In genomic region chr16:14475370-14476139, GRCh38 we compare ENCODE assay signal across 1 cellular context.
TF ChIP-seq lines count a peak whose summit lies in the region.

No MANE protein-coding gene starts in this region.

TF ChIP-seq in HepG2, 621 proteins besides CTCF, POLR2A, EP300 and RAD21 (continued from another document and continues in another):
- no peak for TF ChIP-seq MLXIP (CRISPR knock-in tag; IDR thresholded peaks at IDR 0.05; ENCODE audit: borderline replicate concordance)
- TF ChIP-seq ZNF275 (CRISPR knock-in tag; IDR thresholded peaks at IDR 0.05; ENCODE audit: borderline replicate concordance), result no peak
- no peak for TF ChIP-seq RAD51 (IDR thresholded peaks at IDR 0.05; ENCODE audit: borderline replicate concordance)
- TF ChIP-seq ZNF83 (CRISPR knock-in tag; IDR thresholded peaks at IDR 0.05; ENCODE audit: borderline replicate concordance), result no peak
- no peak for TF ChIP-seq BORCS8-MEF2B (CRISPR knock-in tag; IDR thresholded peaks at IDR 0.05)
- no peak for TF ChIP-seq SIX4 (CRISPR knock-in tag; IDR thresholded peaks at IDR 0.05)
- no peak for TF ChIP-seq BCLAF1 (IDR thresholded peaks at IDR 0.05)
- TF ChIP-seq ZNF510 (CRISPR knock-in tag; IDR thresholded peaks at IDR 0.05; ENCODE audit: low read depth), result no peak
- TF ChIP-seq SRSF9 (IDR thresholded peaks at IDR 0.05; ENCODE audit: borderline replicate concordance, insufficient read depth, low read depth, low read length, poor library complexity, severe bottlenecking), result no peak
- no peak for TF ChIP-seq NFRKB (IDR thresholded peaks at IDR 0.05)
- TF ChIP-seq ZNF446 (CRISPR knock-in tag; IDR thresholded peaks at IDR 0.05), result no peak
- TF ChIP-seq ZNF512 (CRISPR knock-in tag; IDR thresholded peaks at IDR 0.05), result no peak
- TF ChIP-seq LBX2 (CRISPR knock-in tag; IDR thresholded peaks at IDR 0.05; ENCODE audit: borderline replicate concordance), result no peak
- no peak for TF ChIP-seq LRRFIP1 (CRISPR knock-in tag; conservative IDR thresholded peaks at IDR 0.05)
- no peak for TF ChIP-seq ZNF281 (CRISPR knock-in tag; IDR thresholded peaks at IDR 0.05; ENCODE audit: borderline replicate concordance)
- no peak for TF ChIP-seq TCF7L2 (IDR thresholded peaks at IDR 0.05; ENCODE audit: low read depth, low read length)
- no peak for TF ChIP-seq MAFG (CRISPR knock-in tag; IDR thresholded peaks at IDR 0.05)
- no peak for TF ChIP-seq SYNCRIP (IDR thresholded peaks at IDR 0.05; ENCODE audit: insufficient read depth, low read depth, low read length)
- peak; percentile 79; the same call in 1 of the 2 replicates for TF ChIP-seq CHD4 (IDR thresholded peaks at IDR 0.05; ENCODE audit: borderline replicate concordance, low read length)
- TF ChIP-seq PAWR (CRISPR knock-in tag; IDR thresholded peaks at IDR 0.05; ENCODE audit: borderline replicate concordance), result no peak
- TF ChIP-seq FOXA3 (CRISPR knock-in tag; IDR thresholded peaks at IDR 0.05), result peak; percentile 89
- TF ChIP-seq ZNF644 (CRISPR knock-in tag; IDR thresholded peaks at IDR 0.05; ENCODE audit: low read depth), result peak; percentile 53; the same call in 1 of the 2 replicates
- no peak for TF ChIP-seq FLYWCH1 (CRISPR knock-in tag; IDR thresholded peaks at IDR 0.05)
- TF ChIP-seq CENPX (CRISPR knock-in tag; IDR thresholded peaks at IDR 0.05), result no peak
- peak; percentile 60; the same call in 1 of the 2 replicates for TF ChIP-seq ZMYM3 (CRISPR knock-in tag; IDR thresholded peaks at IDR 0.05)
- peak; percentile 22 for TF ChIP-seq TEAD3 (CRISPR knock-in tag; optimal IDR thresholded peaks at IDR 0.05; ENCODE audit: borderline replicate concordance)
- no peak for TF ChIP-seq ZNF367 (CRISPR knock-in tag; IDR thresholded peaks at IDR 0.05; ENCODE audit: borderline replicate concordance)
- peak; percentile 39; the same call in 1 of the 2 replicates for TF ChIP-seq GATAD1 (CRISPR knock-in tag; IDR thresholded peaks at IDR 0.05)
- TF ChIP-seq TBX2 (CRISPR knock-in tag; IDR thresholded peaks at IDR 0.05; ENCODE audit: borderline replicate concordance), result peak; percentile 20; the same call in 1 of the 2 replicates
- no peak for TF ChIP-seq TAF1 (CRISPR knock-in tag; IDR thresholded peaks at IDR 0.05)
- no peak for TF ChIP-seq ZFP41 (CRISPR knock-in tag; IDR thresholded peaks at IDR 0.05; ENCODE audit: borderline replicate concordance)
- TF ChIP-seq ZNF543 (CRISPR knock-in tag; IDR thresholded peaks at IDR 0.05), result no peak
- TF ChIP-seq HBP1 (CRISPR knock-in tag; IDR thresholded peaks at IDR 0.05; ENCODE audit: low read depth), result 0 out of 2 replicates have a peak, but pooled peaks have one; percentile 39
- TF ChIP-seq TGIF2 (CRISPR knock-in tag; IDR thresholded peaks at IDR 0.05), result no peak
- TF ChIP-seq AHR (CRISPR knock-in tag; IDR thresholded peaks at IDR 0.05), result no peak
- TF ChIP-seq AFF4 (CRISPR knock-in tag; IDR thresholded peaks at IDR 0.05), result no peak
- no peak for TF ChIP-seq SUZ12 (IDR thresholded peaks at IDR 0.05; ENCODE audit: low read depth, low read length)
- TF ChIP-seq THAP11 (CRISPR knock-in tag; IDR thresholded peaks at IDR 0.05), result no peak; the same call in 1 of the 2 replicates
- TF ChIP-seq CCDC6 (CRISPR knock-in tag; IDR thresholded peaks at IDR 0.05), result no peak
- no peak for TF ChIP-seq ZNF468 (CRISPR knock-in tag; IDR thresholded peaks at IDR 0.05)
- TF ChIP-seq NPAS2 (CRISPR knock-in tag; IDR thresholded peaks at IDR 0.05; ENCODE audit: borderline replicate concordance), result no peak
- TF ChIP-seq ELF3 (CRISPR knock-in tag; IDR thresholded peaks at IDR 0.05), result peak; percentile 69
